ENCODE assay signal across 8 cellular contexts in genomic region chr21:33403786-33404571, GRCh38.
DNase-seq lines count a peak whose midpoint lies in the region; ATAC-seq lines count a peak whose summit lies in the region.

No MANE protein-coding gene starts in this region.

- DNase-seq in GM03348 (ENCODE audit: low spot score) = peak; percentile 72
- DNase-seq in NOMO-1 treated with DMSO at 0.1 percent for 48 hours (lab: John Stamatoyannopoulos, UW; ENCODE audit: unreplicated experiment) = peak; percentile 54
- DNase-seq in activated naive CD4-positive, alpha-beta T cell treated with anti-CD3 and anti-CD28 coated beads, Interleukin-2, amount 50 U/mL, for 16 hours = peak; percentile 42
- peak; percentile 48 for DNase-seq in germinal center (ENCODE audit: low spot score)
- no peak for DNase-seq in GM19238 (ENCODE audit: insufficient read length, low spot score)

- H3K9me3 ChIP-seq in neuron (ENCODE audit: low read length) = no peaks in the 10 kb centered on the region

- no peaks in the 10 kb centered on the region for H3K27me3 ChIP-seq in neuron (ENCODE audit: insufficient read depth, low read length)

- H3K4me3 ChIP-seq in neuron (ENCODE audit: low read length) = peak overlapping the region; percentile 57

- H2AFZ ChIP-seq in neuron (ENCODE audit: low read depth, low read length) = peak overlapping the region; percentile 98

- H3K36me3 ChIP-seq in neuron (ENCODE audit: insufficient read depth, low read length) = no peaks in the 10 kb centered on the region

- ATAC-seq in HG02642 (IDR thresholded peaks at IDR 0.05; ENCODE audit: poor library complexity, unreplicated experiment) (peak; percentile 33), HG02840 (IDR thresholded peaks at IDR 0.05; ENCODE audit: low FRiP score, unreplicated experiment) (no peak)

- peaks cover 1% of the 10 kb centered on the region for H3K4me1 ChIP-seq in neuron (ENCODE audit: insufficient read depth, low read length)
